In the genomic region with DNA sequence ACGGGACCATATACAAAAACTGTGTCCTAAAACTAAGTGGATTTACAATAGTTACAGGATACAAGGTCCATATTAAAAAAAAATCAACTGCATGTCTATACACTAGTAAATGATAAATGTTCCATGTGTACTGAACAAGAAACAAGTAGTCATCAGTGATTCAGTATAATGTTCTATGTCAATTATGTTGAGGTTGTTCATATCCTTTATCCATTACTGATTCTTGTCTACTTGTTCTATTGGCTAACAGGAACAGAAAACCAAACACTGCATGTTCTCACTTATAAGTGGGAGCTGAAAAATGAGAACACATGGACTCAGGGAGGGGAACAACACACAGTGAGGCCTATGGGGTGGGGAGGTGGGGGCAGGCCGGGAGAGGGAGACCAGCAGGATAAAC, we compare ENCODE assay signal across 18 cellular contexts.
A peak's percentile ranks its signal among the peaks of the same experiment; 100 is the strongest.
DNase-seq lines count a peak whose midpoint lies in the region; ATAC-seq, FAIRE-seq and TF ChIP-seq lines count a peak whose summit lies in the region.
"Had no signal": no experiment of that assay in that cellular context is flagged by ENCODE, and none has a peak within 500 bp of the region (broad histone marks: within the 10 kb centered on the region; RNA-seq: fewer than 3 reads in every experiment).

No MANE protein-coding gene starts in this region.

- H3K4me1 Mint-ChIP-seq in astrocyte (ENCODE audit: low read depth, unreplicated experiment): peaks cover 14% of the 10 kb centered on the region
- no peaks in the 10 kb centered on the region for H3K4me1 Mint-ChIP-seq in CD4-positive, alpha-beta T cell (ENCODE audit: low read depth)

- intact Hi-C loops in CD4-positive, alpha-beta T cell (cut with DNase I, micrococcal nuclease): no loop called here

- no peak for ATAC-seq in CD4-positive, alpha-beta T cell (ENCODE audit: poor library complexity)
- ATAC-seq in GM21528 (IDR thresholded peaks at IDR 0.05; ENCODE audit: low FRiP score, unreplicated experiment) (no peak), HG03175 (IDR thresholded peaks at IDR 0.05; ENCODE audit: unreplicated experiment) (no peak)
- ATAC-seq: CD8-positive, alpha-beta T cell; HepG2 had no signal

- peaks cover 4% of the 10 kb centered on the region for H3K9me3 Mint-ChIP-seq in astrocyte (ENCODE audit: unreplicated experiment)
- H3K9me3 Mint-ChIP-seq in CD4-positive, alpha-beta T cell: no peaks in the 10 kb centered on the region
- H3K9me3 Mint-ChIP-seq: CD8-positive, alpha-beta T cell had no signal

- TF ChIP-seq CTCF in astrocyte (IDR thresholded peaks at IDR 0.05; ENCODE audit: insufficient read depth, low read depth, low read length) (no peak), fibroblast of mammary gland (conservative IDR thresholded peaks at IDR 0.05; ENCODE audit: control insufficient read depth, insufficient read depth, low read depth, low read length) (no peak)
- no peak for TF ChIP-seq CTCF in CD4-positive, alpha-beta T cell (IDR thresholded peaks at IDR 0.05)

- no peaks in the 10 kb centered on the region for H3K27me3 Mint-ChIP-seq in astrocyte (ENCODE audit: low read depth, unreplicated experiment)
- H3K27me3 Mint-ChIP-seq in CD4-positive, alpha-beta T cell: peaks cover 8% of the 10 kb centered on the region

- H3K27ac Mint-ChIP-seq in astrocyte (ENCODE audit: unreplicated experiment): no peak overlapping the region
- no peak overlapping the region for H3K27ac Mint-ChIP-seq in CD4-positive, alpha-beta T cell
- H3K27ac Mint-ChIP-seq: CD8-positive, alpha-beta T cell had no signal

- POLR2A ChIA-PET in CD4-positive, alpha-beta T cell (lab: Charles Lee): no interaction called here

- H3K9ac ChIP-seq in astrocyte (ENCODE audit: low read length): no peak overlapping the region
- H3K9ac ChIP-seq: GM23248 had no signal

- no peak overlapping the region for H2AFZ ChIP-seq in astrocyte (ENCODE audit: low read depth, low read length)
- H2AFZ ChIP-seq: GM23248 had no signal

- no peaks in the 10 kb centered on the region for H3K9me3 ChIP-seq in astrocyte (ENCODE audit: insufficient read depth, low read depth, low read length)
- no peaks in the 10 kb centered on the region for H3K9me3 ChIP-seq in CD4-positive, alpha-beta T cell (ENCODE audit: control insufficient read depth, low read length)
- H3K9me3 ChIP-seq: BE2C had no signal

- H3K27me3 ChIP-seq in astrocyte (ENCODE audit: insufficient read depth, low read length): no peaks in the 10 kb centered on the region
- H3K27me3 ChIP-seq in CD4-positive, alpha-beta T cell (ENCODE audit: control insufficient read depth, insufficient read depth, low read length): peaks cover 12% of the 10 kb centered on the region
- H3K27me3 ChIP-seq: BE2C had no signal

- CTCF ChIA-PET in CD4-positive, alpha-beta T cell (lab: Charles Lee): no interaction called here

- H4K20me1 ChIP-seq in astrocyte (ENCODE audit: insufficient read depth, low read length): no peaks in the 10 kb centered on the region

- H3K36me3 ChIP-seq in astrocyte (ENCODE audit: insufficient read depth, low read length): no peaks in the 10 kb centered on the region
- H3K36me3 ChIP-seq: BE2C had no signal

- no peak overlapping the region for H3K4me3 Mint-ChIP-seq in astrocyte (ENCODE audit: unreplicated experiment)
- no peak overlapping the region for H3K4me3 Mint-ChIP-seq in CD4-positive, alpha-beta T cell
- H3K4me3 Mint-ChIP-seq: CD8-positive, alpha-beta T cell had no signal

- no peak overlapping the region for H3K4me3 ChIP-seq in astrocyte (ENCODE audit: insufficient read depth, low read depth, low read length)
- no peak overlapping the region for H3K4me3 ChIP-seq in fibroblast of mammary gland (ENCODE audit: control insufficient read depth, low read depth, low read length)
- H3K4me3 ChIP-seq: GM23248 had no signal

- peak; percentile 17 for FAIRE-seq in astrocyte (lab: Jason Lieb, UNC)
- FAIRE-seq: A204.1, HepG2, HTR-8/SVneo had no signal

- H3K4me2 ChIP-seq in astrocyte (ENCODE audit: low read length): no peak overlapping the region

- peak; percentile 24 for DNase-seq in HCEC 1CT
- no peak for DNase-seq in astrocyte (ENCODE audit: low read depth)
- peak; percentile 56 for DNase-seq in fibroblast of mammary gland (ENCODE audit: low read depth)
- DNase-seq in CD4-positive, alpha-beta T cell: no peak
- DNase-seq in SKM-1 treated with dmso at 0.1 percent for 144 hours (lab: John Stamatoyannopoulos, UW; ENCODE audit: unreplicated experiment): no peak
- DNase-seq: BE2C; CD8-positive, alpha-beta T cell; COR-L47; DND-41; GF-D8; GM23248; H7 had no signal

- no peak overlapping the region for H3K27ac ChIP-seq in astrocyte (ENCODE audit: low read depth, low read length)
- no peak overlapping the region for H3K27ac ChIP-seq in CD4-positive, alpha-beta T cell (ENCODE audit: low read depth, low read length)
- H3K27ac ChIP-seq: C4-2B, GM23248 had no signal

- H3K79me2 ChIP-seq in astrocyte (ENCODE audit: insufficient read depth, low read length): peaks cover 29% of the 10 kb centered on the region

- peaks cover 2% of the 10 kb centered on the region for H3K36me3 Mint-ChIP-seq in astrocyte (ENCODE audit: low read depth, unreplicated experiment)
- no peaks in the 10 kb centered on the region for H3K36me3 Mint-ChIP-seq in CD4-positive, alpha-beta T cell (ENCODE audit: low read depth)
- H3K36me3 Mint-ChIP-seq: CD8-positive, alpha-beta T cell had no signal

- H3K4me1 ChIP-seq in astrocyte (ENCODE audit: insufficient read depth, low read length): peaks cover 13% of the 10 kb centered on the region
- H3K4me1 ChIP-seq: BE2C had no signal

Comparison
In these comparisons a context has a peak if more than half of its experiments do, and no peak if none do; other contexts are left out.
1. DNase-seq: peak in HCEC 1CT (single experiment) and fibroblast of mammary gland (single experiment); none in astrocyte (single experiment), CD4-positive, alpha-beta T cell (0 of 10) and SKM-1 treated with dmso at 0.1 percent for 144 hours (single experiment).